21 cellular contexts compared by ENCODE assay signal in the genomic region with DNA sequence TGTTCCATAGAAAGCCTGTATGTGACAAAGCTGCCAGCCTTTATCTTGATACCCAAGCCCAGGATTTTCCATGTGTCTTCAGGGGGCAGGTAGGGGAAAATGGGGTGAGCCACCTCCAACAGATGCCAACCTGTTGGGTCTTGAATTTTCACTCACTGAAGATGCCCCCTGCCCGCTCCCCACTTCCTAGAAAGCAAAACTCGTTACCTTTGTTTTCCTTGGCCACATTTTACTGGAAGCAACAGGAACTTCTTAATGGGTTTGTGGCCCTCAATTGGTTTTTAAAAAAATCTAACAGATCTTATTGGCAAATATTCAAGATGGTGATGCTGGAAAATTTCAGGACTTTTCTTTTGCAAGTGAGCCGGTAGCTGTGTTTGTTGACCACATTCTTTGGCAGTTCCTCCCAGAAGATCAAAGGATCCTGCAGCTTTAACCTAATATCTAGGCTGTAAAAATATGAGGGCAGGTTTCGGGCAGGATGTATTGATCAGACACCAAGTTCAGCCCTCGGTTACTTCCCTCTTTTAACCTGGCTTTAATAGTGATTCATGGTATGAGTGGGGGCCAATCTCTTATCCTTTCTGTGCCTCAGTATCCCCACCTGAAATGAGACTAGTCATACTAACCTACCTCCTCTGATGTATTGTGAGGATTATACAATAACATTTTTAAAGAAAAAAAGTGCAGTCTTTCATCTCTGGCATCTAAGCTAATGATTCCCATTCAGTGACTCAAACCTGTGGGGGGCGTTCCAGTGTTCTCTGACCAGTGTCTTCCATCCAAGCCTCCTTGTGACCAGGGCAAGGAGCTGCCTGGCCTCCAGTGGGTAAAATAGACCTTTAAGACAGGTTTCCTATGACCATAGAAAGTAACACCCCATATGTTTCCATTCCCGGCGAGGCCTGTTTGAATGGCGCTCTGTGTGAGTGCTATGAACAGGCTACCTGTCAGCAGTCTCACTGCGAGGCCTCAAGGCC. TPM values are rescaled to one million over a fixed set of nuclear protein-coding genes. Genes with fewer than 3 reads are reported as not detected.
"Had no signal": no experiment of that assay in that cellular context is flagged by ENCODE, and none has a peak within 500 bp of the region (broad histone marks: within the 10 kb centered on the region; RNA-seq: fewer than 3 reads in every experiment).

No MANE protein-coding gene starts in this region.

- ATAC-seq: activated T-helper 17 cell treated with anti-CD3 and anti-CD28 coated beads, Interleukin-2, amount 50 U/mL, for 72 hours; heart right ventricle; left lung; naive thymus-derived CD8-positive, alpha-beta T cell had no signal

- H3K27ac ChIP-seq: cardiac muscle cell, heart right ventricle, left lung, sigmoid colon, tibial artery had no signal

- FAIRE-seq: endometrium, keratinocyte, TTC549 had no signal

- H3K9me3 ChIP-seq: heart right ventricle, left lung, sigmoid colon, tibial artery had no signal

- DNase-seq: activated naive CD4-positive, alpha-beta T cell treated with Interleukin-2 at 50 U/mL for 16 hours; activated T-cell treated with anti-CD3 and anti-CD28 coated beads, Interleukin-2, amount 50 U/mL, for 24 hours; effector CD4-positive, alpha-beta T cell; foreskin fibroblast; heart right ventricle; left lung; naive thymus-derived CD8-positive, alpha-beta T cell; sigmoid colon; stimulated activated CD4-positive, alpha-beta T cell treated with anti-CD3 and anti-CD28 coated beads, Interleukin-4, amount 100 ng/mL, for 4 hours; substantia nigra; T-helper 1 cell; tibial artery had no signal

- H3K4me3 ChIP-seq: cardiac muscle cell, heart right ventricle, left lung, sigmoid colon, tibial artery had no signal

- H3K4me1 ChIP-seq: left lung, sigmoid colon, tibial artery had no signal

RNA-seq across cellular contexts. Expression of a gene that starts 57.9 kb away (rescaled TPM):
- total RNA-seq: activated T-helper 17 cell treated with anti-CD3 and anti-CD28 coated beads, Interleukin-2, amount 50 U/mL, for 72 hours; epithelial cell of proximal tubule; lung microvascular endothelial cell; naive thymus-derived CD8-positive, alpha-beta T cell; posterior vena cava; ureter had no signal
- polyA plus RNA-seq: cardiac muscle cell; heart right ventricle; keratinocyte; naive thymus-derived CD8-positive, alpha-beta T cell had no signal
